ENCODE assay signal across 10 cellular contexts in the genomic region with DNA sequence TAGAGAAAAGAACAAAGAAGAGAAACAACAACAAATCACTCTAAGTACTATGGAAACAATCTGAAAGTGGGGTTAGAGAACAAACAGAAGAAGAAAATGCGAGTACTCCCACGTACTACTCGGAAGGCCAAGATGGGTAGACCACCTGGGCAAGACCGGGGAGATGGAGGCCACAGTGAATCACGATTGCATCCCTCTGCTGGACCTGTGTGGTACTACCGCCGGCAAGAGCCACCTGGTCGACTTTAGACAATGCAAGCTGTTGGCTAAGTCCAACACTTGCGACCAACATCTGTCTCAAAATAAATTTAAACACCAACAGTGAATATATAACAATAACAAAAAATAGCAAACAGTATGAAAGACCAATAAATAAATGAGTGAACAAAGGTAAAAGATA. TPM values are rescaled to one million over a fixed set of nuclear protein-coding genes. Genes with fewer than 3 reads are reported as not detected.
DNase-seq lines count a peak whose midpoint lies in the region; ATAC-seq and TF ChIP-seq lines count a peak whose summit lies in the region.
"Had no signal": no experiment of that assay in that cellular context is flagged by ENCODE, and none has a peak within 500 bp of the region (broad histone marks: within the 10 kb centered on the region; RNA-seq: fewer than 3 reads in every experiment).

No MANE protein-coding gene starts in this region.

- peaks cover 11% of the 10 kb centered on the region for H3K9me3 ChIP-seq in lower lobe of right lung

- ATAC-seq in WTC11 (peak; percentile 75; the same call in 1 of the 2 replicates), lower lobe of right lung (no peak), HG03280 (IDR thresholded peaks at IDR 0.05; ENCODE audit: unreplicated experiment) (no peak), GM18907 (IDR thresholded peaks at IDR 0.05; ENCODE audit: unreplicated experiment) (no peak), HG03045 (IDR thresholded peaks at IDR 0.05; ENCODE audit: unreplicated experiment) (no peak)

- H3K4me1 ChIP-seq in lower lobe of right lung, result no peaks in the 10 kb centered on the region
- H3K4me1 ChIP-seq: stomach had no signal

- H3K9me3 Mint-ChIP-seq in WTC11, result peaks cover 91% of the 10 kb centered on the region

- DNase-seq in NCI-H2227 (lab: John Stamatoyannopoulos, UW; ENCODE audit: unreplicated experiment) (peak; percentile 1), NCI-H2227 treated with DMSO at 0.1 percent for 48 hours (lab: John Stamatoyannopoulos, UW) (no peak), H7 (peak; percentile 38), WTC11 (ENCODE audit: low spot score) (peak; percentile 66), lower lobe of right lung (no peak)
- DNase-seq: immature natural killer cell, stomach had no signal

- H3K27me3 Mint-ChIP-seq in WTC11 (ENCODE audit: low read depth), result peaks cover 2% of the 10 kb centered on the region; the same call in 1 of the 2 replicates

- intact Hi-C loops in lower lobe of right lung (cut with DNase I), result no loop called here

- H3K4me3 ChIP-seq in H7 (ENCODE audit: insufficient read depth, low read depth, low read length) (no peak overlapping the region), lower lobe of right lung (no peak overlapping the region)
- H3K4me3 ChIP-seq: stomach had no signal

- H3K4me1 Mint-ChIP-seq in WTC11, result no peaks in the 10 kb centered on the region
- H3K4me1 Mint-ChIP-seq: immature natural killer cell had no signal

- no peak overlapping the region for H3K27ac ChIP-seq in lower lobe of right lung
- H3K27ac ChIP-seq: stomach had no signal

- no peak overlapping the region for H3K27ac Mint-ChIP-seq in WTC11
- H3K27ac Mint-ChIP-seq: immature natural killer cell had no signal

- H3K27me3 ChIP-seq in H7 (ENCODE audit: control insufficient read depth, insufficient read depth, low read length), result no peaks in the 10 kb centered on the region
- no peaks in the 10 kb centered on the region for H3K27me3 ChIP-seq in lower lobe of right lung (ENCODE audit: low read depth)
- H3K27me3 ChIP-seq: stomach had no signal

- CTCF ChIA-PET in WTC11 (lab: Charles Lee), result interaction anchor here (0.8 to 0.9 kb wide), 2 partner anchors 30 to 593 kb away, joined by 3 read pairs; no protein-coding TSS in a partner anchor

- H3K36me3 ChIP-seq in H7 (replicated peaks; ENCODE audit: control insufficient read depth, insufficient read depth, low read length), result no peaks in the 10 kb centered on the region
- no peaks in the 10 kb centered on the region for H3K36me3 ChIP-seq in lower lobe of right lung
- H3K36me3 ChIP-seq: stomach had no signal

- peaks cover 57% of the 10 kb centered on the region for H3K36me3 Mint-ChIP-seq in WTC11

- H3K4me3 Mint-ChIP-seq in WTC11, result no peak overlapping the region
- H3K4me3 Mint-ChIP-seq: immature natural killer cell had no signal

- POLR2A ChIA-PET in WTC11 (lab: Charles Lee), result no interaction called here

- TF ChIP-seq CTCF in WTC11 (IDR thresholded peaks at IDR 0.05) (peak; percentile 56), lower lobe of right lung (IDR thresholded peaks at IDR 0.05) (peak; percentile 22)

TF ChIP-seq in WTC11, 78 proteins besides CTCF, POLR2A, EP300 and RAD21:
- TF ChIP-seq EMX1 (CRISPR knock-in tag; IDR thresholded peaks at IDR 0.05) (no peak), NFATC4 (CRISPR knock-in tag; IDR thresholded peaks at IDR 0.05) (no peak), ZNF425 (CRISPR knock-in tag; conservative IDR thresholded peaks at IDR 0.05) (no peak), ATF3 (CRISPR knock-in tag; conservative IDR thresholded peaks at IDR 0.05) (no peak), GTF2I (CRISPR knock-in tag; conservative IDR thresholded peaks at IDR 0.05) (no peak)

RNA-seq across cellular contexts. Expression of gene ZNF91, which starts 45.5 kb away (rescaled TPM):
- total RNA-seq in H7 (2014; rRNA removed; shearing (Covaris generic)), result 18.2 and 27.7 TPM in 2 replicates
- total RNA-seq in WTC11 (2021) (36.5 to 40.4 TPM (median 40.3 TPM) in 3 replicates), lower lobe of right lung (54.2 TPM)

Comparison
In these comparisons a context has a peak if more than half of its experiments do, and no peak if none do; other contexts are left out.
1. DNase-seq: peak in NCI-H2227 (single experiment), H7 (single experiment) and WTC11 (single experiment); none in NCI-H2227 treated with DMSO at 0.1 percent for 48 hours (single experiment) and lower lobe of right lung (single experiment).